Comparison of ENCODE assay signal across 16 cellular contexts in the genomic region with DNA sequence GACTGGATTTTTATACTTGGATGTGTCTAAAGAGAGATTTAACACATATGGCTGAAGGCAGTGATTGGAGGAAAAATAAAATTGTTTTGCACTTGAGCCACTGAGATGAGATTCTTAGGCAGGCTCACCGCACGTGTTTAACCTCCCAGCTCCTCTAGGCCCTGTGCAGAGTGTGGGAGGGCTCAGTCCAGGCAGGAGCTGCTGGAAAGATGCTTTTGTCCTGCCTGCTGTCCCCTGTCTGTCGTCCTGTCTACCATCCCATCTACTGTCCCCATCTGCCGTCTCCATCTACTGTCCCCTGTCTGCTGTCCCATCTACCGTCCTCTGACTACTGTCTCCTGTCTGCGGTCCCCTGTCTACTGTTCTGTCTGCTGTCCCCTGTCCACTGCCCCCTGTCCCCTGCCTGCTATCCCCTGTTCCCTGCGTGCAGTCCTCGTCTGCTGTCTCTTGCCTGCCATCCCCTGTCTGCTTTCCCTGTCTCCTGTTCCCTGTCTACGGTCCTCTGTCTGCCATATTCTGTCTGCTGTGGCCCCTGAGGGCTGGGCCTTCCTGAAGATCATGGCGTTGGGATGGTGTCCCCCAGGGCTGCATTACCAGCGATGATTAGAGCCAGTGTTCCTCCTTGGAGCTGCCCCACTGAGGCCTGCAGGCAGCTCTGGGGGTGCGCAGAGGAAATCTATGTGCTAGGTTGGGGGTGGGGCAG. TPM values are rescaled to one million over a fixed set of nuclear protein-coding genes. Genes with fewer than 3 reads are reported as not detected.
DNase-seq lines count a peak whose midpoint lies in the region; ATAC-seq, FAIRE-seq and TF ChIP-seq lines count a peak whose summit lies in the region.
"Had no signal": no experiment of that assay in that cellular context is flagged by ENCODE, and none has a peak within 500 bp of the region (broad histone marks: within the 10 kb centered on the region; RNA-seq: fewer than 3 reads in every experiment).

No MANE protein-coding gene starts in this region.

- CTCF ChIA-PET in HepG2 (lab: Yijun Ruan, JAX; ENCODE audit: low intra/inter-chr PET ratio, low total read pairs) = no interaction called here

- TF ChIP-seq RAD21 in HepG2 (CRISPR knock-in tag; IDR thresholded peaks at IDR 0.05) = no peak

- DNase-seq in HepG2 (ENCODE audit: low spot score) (no peak), right lobe of liver (no peak), endothelial cell (ENCODE audit: low spot score) (no peak), neural progenitor cell (ENCODE audit: low spot score) (peak; percentile 21)
- no peak for DNase-seq in effector memory CD8-positive, alpha-beta T cell
- no peak for DNase-seq in activated CD4-positive, alpha-beta T cell treated with anti-CD3 and anti-CD28 coated beads for 4 hours
- DNase-seq: activated CD8-positive, alpha-beta T cell treated with anti-CD3 and anti-CD28 coated beads for 36 hours; activated gamma-delta T cell; effector memory CD4-positive, alpha-beta T cell; stimulated activated CD4-positive, alpha-beta T cell treated with anti-CD3 and anti-CD28 coated beads, Interleukin-2, amount 100 ng/mL, for 24 hours had no signal

- H3K79me2 ChIP-seq in HepG2 (ENCODE audit: insufficient read depth, low read length) (no peaks in the 10 kb centered on the region), neural progenitor cell (ENCODE audit: low read depth) (no peaks in the 10 kb centered on the region)

- H3K4me3 ChIP-seq in HepG2 (replicated peaks in 1 of 3; ENCODE audit: insufficient read depth in 1 of 3, low read depth in 2 of 3, low read length in 3 of 3) = no peak overlapping the region
- H3K4me3 ChIP-seq in right lobe of liver = no peak overlapping the region
- H3K4me3 ChIP-seq in neural progenitor cell = no peak overlapping the region
- H3K4me3 ChIP-seq: body of pancreas had no signal

- no peak for FAIRE-seq in HepG2 (lab: Jason Lieb, UNC)
- FAIRE-seq: GM12891, islet of Langerhans had no signal

- H3K27ac ChIP-seq in HepG2 (ENCODE audit: extremely low read length, insufficient read depth, low read length) (no peak overlapping the region), right lobe of liver (no peak overlapping the region), neural progenitor cell (peak overlapping the region; percentile 87)

- H3K4me2 ChIP-seq in HepG2 (ENCODE audit: low read depth, low read length) = no peak overlapping the region
- H3K4me2 ChIP-seq in neural progenitor cell = peak overlapping the region; percentile 60

- peaks cover 0 to 3% of the 10 kb centered on the region in 2 experiments; a peak in 1 of 5 replicates for H3K27me3 ChIP-seq in HepG2 (ENCODE audit: control insufficient read depth in 1 of 2, insufficient read depth in 2 of 2, low read length in 2 of 2)
- no peaks in the 10 kb centered on the region for H3K27me3 ChIP-seq in right lobe of liver
- H3K27me3 ChIP-seq in neural progenitor cell = no peaks in the 10 kb centered on the region
- H3K27me3 ChIP-seq: body of pancreas had no signal

- H3K9me3 Mint-ChIP-seq in endothelial cell (ENCODE audit: unreplicated experiment) = no peaks in the 10 kb centered on the region
- H3K9me3 Mint-ChIP-seq in neural progenitor cell = peaks cover 5% of the 10 kb centered on the region
- H3K9me3 Mint-ChIP-seq in effector memory CD8-positive, alpha-beta T cell = no peaks in the 10 kb centered on the region
- no peaks in the 10 kb centered on the region for H3K9me3 Mint-ChIP-seq in activated T-helper 17 cell treated with anti-CD3 and anti-CD28 coated beads, Interleukin-2, amount 50 U/mL, for 72 hours
- H3K9me3 Mint-ChIP-seq: activated CD8-positive, alpha-beta T cell treated with anti-CD3 and anti-CD28 coated beads for 36 hours; CD8-positive, alpha-beta T cell had no signal

- BruUV-seq in HepG2 (replicated peaks; lab: Mats Ljungman, UMichigan) = no TSS peak

- H3K27ac Mint-ChIP-seq in endothelial cell (ENCODE audit: unreplicated experiment) = peak overlapping the region; percentile 72
- peak overlapping the region; percentile 97 for H3K27ac Mint-ChIP-seq in neural progenitor cell
- no peak overlapping the region for H3K27ac Mint-ChIP-seq in effector memory CD8-positive, alpha-beta T cell
- H3K27ac Mint-ChIP-seq in activated T-helper 17 cell treated with anti-CD3 and anti-CD28 coated beads, Interleukin-2, amount 50 U/mL, for 72 hours = no peak overlapping the region
- H3K27ac Mint-ChIP-seq: activated CD8-positive, alpha-beta T cell treated with anti-CD3 and anti-CD28 coated beads for 36 hours; CD8-positive, alpha-beta T cell had no signal

- H3K27me3 Mint-ChIP-seq in endothelial cell (ENCODE audit: unreplicated experiment) (peaks cover 5% of the 10 kb centered on the region), neural progenitor cell (ENCODE audit: insufficient read depth, low read depth) (peaks cover 9% of the 10 kb centered on the region)
- H3K27me3 Mint-ChIP-seq in effector memory CD8-positive, alpha-beta T cell = peaks cover 56 to 96% of the 10 kb centered on the region in 2 donors
- H3K27me3 Mint-ChIP-seq in activated T-helper 17 cell treated with anti-CD3 and anti-CD28 coated beads, Interleukin-2, amount 50 U/mL, for 72 hours = peaks cover 3% of the 10 kb centered on the region
- H3K27me3 Mint-ChIP-seq: activated CD8-positive, alpha-beta T cell treated with anti-CD3 and anti-CD28 coated beads for 36 hours had no signal

- H3K9ac ChIP-seq in HepG2 (ENCODE audit: insufficient read depth, low read depth, low read length) = no peak overlapping the region
- no peak overlapping the region for H3K9ac ChIP-seq in neural progenitor cell

- H3K4me1 Mint-ChIP-seq in endothelial cell (ENCODE audit: unreplicated experiment) (peaks cover 20% of the 10 kb centered on the region), neural progenitor cell (peaks cover 55% of the 10 kb centered on the region)
- H3K4me1 Mint-ChIP-seq in effector memory CD8-positive, alpha-beta T cell (ENCODE audit: low read depth in 2 of 2) = peaks cover 3 to 7% of the 10 kb centered on the region in 2 donors
- no peaks in the 10 kb centered on the region for H3K4me1 Mint-ChIP-seq in activated T-helper 17 cell treated with anti-CD3 and anti-CD28 coated beads, Interleukin-2, amount 50 U/mL, for 72 hours

- ATAC-seq in HepG2 (peak; percentile 17), right lobe of liver (no peak), GM19395 (IDR thresholded peaks at IDR 0.05; ENCODE audit: unreplicated experiment) (no peak)
- ATAC-seq in effector memory CD8-positive, alpha-beta T cell (replicated peaks) = no peak
- ATAC-seq in activated T-helper 17 cell treated with anti-CD3 and anti-CD28 coated beads, Interleukin-2, amount 50 U/mL, for 72 hours (replicated peaks) = no peak
- ATAC-seq: activated CD8-positive, alpha-beta T cell treated with anti-CD3 and anti-CD28 coated beads for 36 hours; CD8-positive, alpha-beta T cell had no signal

- H3K36me3 ChIP-seq in HepG2 (replicated peaks in 1 of 2; ENCODE audit: control insufficient read depth in 1 of 2, insufficient read depth in 2 of 2, low read length in 2 of 2) = no peaks in the 10 kb centered on the region
- H3K36me3 ChIP-seq in right lobe of liver = no peaks in the 10 kb centered on the region
- no peaks in the 10 kb centered on the region for H3K36me3 ChIP-seq in neural progenitor cell

- POLR2A ChIA-PET in HepG2 (lab: Yijun Ruan, JAX) = no interaction called here

- H3K4me3 Mint-ChIP-seq in endothelial cell (ENCODE audit: unreplicated experiment) (no peak overlapping the region), neural progenitor cell (peak overlapping the region; percentile 35)
- no peak overlapping the region for H3K4me3 Mint-ChIP-seq in effector memory CD8-positive, alpha-beta T cell
- no peak overlapping the region for H3K4me3 Mint-ChIP-seq in activated T-helper 17 cell treated with anti-CD3 and anti-CD28 coated beads, Interleukin-2, amount 50 U/mL, for 72 hours
- H3K4me3 Mint-ChIP-seq: activated CD8-positive, alpha-beta T cell treated with anti-CD3 and anti-CD28 coated beads for 36 hours; CD8-positive, alpha-beta T cell had no signal

- H3K36me3 Mint-ChIP-seq in endothelial cell (ENCODE audit: low read depth, unreplicated experiment) (peaks cover 4% of the 10 kb centered on the region), neural progenitor cell (no peaks in the 10 kb centered on the region)
- H3K36me3 Mint-ChIP-seq in effector memory CD8-positive, alpha-beta T cell (ENCODE audit: insufficient read depth) = peaks cover 5% of the 10 kb centered on the region
- no peaks in the 10 kb centered on the region for H3K36me3 Mint-ChIP-seq in activated T-helper 17 cell treated with anti-CD3 and anti-CD28 coated beads, Interleukin-2, amount 50 U/mL, for 72 hours (ENCODE audit: low read depth)
- H3K36me3 Mint-ChIP-seq: CD8-positive, alpha-beta T cell had no signal

- no peak for TF ChIP-seq POLR2A in HepG2 (IDR thresholded peaks at IDR 0.05; ENCODE audit: insufficient read depth in 1 of 2, low read depth in 2 of 2, low read length in 2 of 2)
- no peak for TF ChIP-seq POLR2A in right lobe of liver (IDR thresholded peaks at IDR 0.05)

- H3K9me3 ChIP-seq in HepG2 (ENCODE audit: low read length) (no peaks in the 10 kb centered on the region), right lobe of liver (no peaks in the 10 kb centered on the region), neural progenitor cell (ENCODE audit: low read depth) (no peaks in the 10 kb centered on the region)
- H3K9me3 ChIP-seq: body of pancreas had no signal

- no peaks in the 10 kb centered on the region for H4K20me1 ChIP-seq in HepG2 (ENCODE audit: insufficient read depth, low read length)
- no peaks in the 10 kb centered on the region for H4K20me1 ChIP-seq in neural progenitor cell (ENCODE audit: low read depth)

- 56% methylated on average over 12 of the region's 12 CpGs for WGBS in HepG2 (ENCODE audit: low lambda C conversion rate)
- 71% methylated on average over 7 of the region's 12 CpGs for WGBS in right lobe of liver (ENCODE audit: insufficient coverage, low coverage, low lambda C conversion rate, missing lambda C conversion rate)

- H2AFZ ChIP-seq in HepG2 (ENCODE audit: low read length) = no peak overlapping the region
- H2AFZ ChIP-seq in neural progenitor cell (replicated peaks) = peak overlapping the region; percentile 34

- H3K4me1 ChIP-seq in HepG2 (ENCODE audit: insufficient read depth, low read length) (no peaks in the 10 kb centered on the region), right lobe of liver (no peaks in the 10 kb centered on the region), neural progenitor cell (peaks cover 24% of the 10 kb centered on the region)

- peaks cover 15% of the 10 kb centered on the region for H3F3A ChIP-seq in neural progenitor cell (ENCODE audit: low read depth)

- intact Hi-C loops in HepG2 (cut with micrococcal nuclease; ENCODE audit: unreplicated experiment) (no loop called here), right lobe of liver (cut with DNase I) (no loop called here)

- in situ Hi-C loops in HepG2 (cut with HindIII; ENCODE audit: extremely low pct_ligation_motif_present, low pct_unique_long_range_greater_than_20kb) = no loop called here

- TF ChIP-seq CTCF in HepG2 (CRISPR knock-in tag; IDR thresholded peaks at IDR 0.05) = no peak
- no peak for TF ChIP-seq CTCF in right lobe of liver (IDR thresholded peaks at IDR 0.05)
- TF ChIP-seq CTCF in endothelial cell (IDR thresholded peaks at IDR 0.05; ENCODE audit: unreplicated experiment) = no peak
- TF ChIP-seq CTCF in neural progenitor cell (IDR thresholded peaks at IDR 0.05) = no peak

- no peak for TF ChIP-seq EP300 in HepG2 (IDR thresholded peaks at IDR 0.05; ENCODE audit: low read depth in 2 of 2, low read length in 2 of 2)
- TF ChIP-seq EP300 in HepG2 (CRISPR knock-in tag; IDR thresholded peaks at IDR 0.05; ENCODE audit: borderline replicate concordance) = no peak

RNA-seq across cellular contexts. Expression of a gene that starts 43.7 kb away (rescaled TPM):
- 68.4 and 84.6 TPM in 2 replicates for total RNA-seq in HepG2 (2016; rRNA removed; fragmentation: Illumina TruSeq; extraction: Trizol)
- 8.0 TPM in 2 replicates for total RNA-seq in HepG2 (2016; cell fraction: cytosol; rRNA removed; fragmentation: Illumina TruSeq; extraction: Trizol; ENCODE audit: low read depth)
- 60.2 and 86.4 TPM in 2 replicates for total RNA-seq in HepG2 (2016; cell fraction: insoluble cytoplasmic fraction; rRNA removed; fragmentation: Illumina TruSeq; extraction: Trizol)
- 38.4 and 40.3 TPM in 2 replicates for total RNA-seq in HepG2 (2016; cell fraction: membrane; rRNA removed; fragmentation: Illumina TruSeq; extraction: Trizol)
- total RNA-seq in HepG2 (2016; cell fraction: nucleus; rRNA removed; fragmentation: Illumina TruSeq; extraction: Trizol) = 59.1 and 66.3 TPM in 2 replicates
- polyA plus RNA-seq in HepG2 (2011; rRNA removed) = 34.5 and 42.2 TPM in 2 replicates
- 35.2 and 53.7 TPM in 2 replicates for polyA plus RNA-seq in HepG2 (2011; cell fraction: cytosol; rRNA removed)
- polyA plus RNA-seq in HepG2 (2011; cell fraction: nucleus; rRNA removed) = 38.8 and 44.3 TPM in 2 replicates
- 50.2 and 79.5 TPM in 2 replicates for polyA plus RNA-seq in HepG2 (2012)
- polyA plus RNA-seq in HepG2 (2016; cell fraction: cytosol; fragmentation: Illumina TruSeq; extraction: Trizol; ENCODE audit: low read depth) = 5.2 and 5.6 TPM in 2 replicates
- polyA plus RNA-seq in HepG2 (2016; cell fraction: insoluble cytoplasmic fraction; fragmentation: Illumina TruSeq; extraction: Trizol; ENCODE audit: low read depth) = 70.3 and 83.1 TPM in 2 replicates
- 24.6 and 27.0 TPM in 2 replicates for polyA plus RNA-seq in HepG2 (2016; cell fraction: membrane; fragmentation: Illumina TruSeq; extraction: Trizol; ENCODE audit: low read depth)
- polyA plus RNA-seq in HepG2 (2016; cell fraction: nucleus; fragmentation: Illumina TruSeq; extraction: Trizol; ENCODE audit: insufficient read depth, low read depth) = 106 and 113 TPM in 2 replicates
- 7.6 and 148 TPM in 2 replicates for polyA minus RNA-seq in HepG2 (2011; rRNA and poly(A)+ RNA removed; ENCODE audit: low replicate concordance)
- 47.4 and 52.3 TPM in 2 replicates for polyA minus RNA-seq in HepG2 (2011; cell fraction: cytosol; rRNA and poly(A)+ RNA removed)
- 39.0 and 60.8 TPM in 2 replicates for polyA minus RNA-seq in HepG2 (2011; cell fraction: nucleus; rRNA and poly(A)+ RNA removed)
- total RNA-seq in right lobe of liver = 10 to 100 TPM; 18.0 to 53.5 (median 31.0) TPM
- total RNA-seq in endothelial cell (ENCODE audit: unreplicated experiment) = 23.3 TPM
- 31.1 and 71.0 TPM in 2 replicates for total RNA-seq in neural progenitor cell (ENCODE audit: low replicate concordance)
- total RNA-seq in activated T-helper 17 cell treated with anti-CD3 and anti-CD28 coated beads, Interleukin-2, amount 50 U/mL, for 72 hours = 1 to 10 TPM; 3.8 to 7.8 TPM

Comparison
In these comparisons a context has a peak if more than half of its experiments do, and no peak if none do; other contexts are left out.
1. H3K27ac Mint-ChIP-seq: peak in endothelial cell (single experiment) and neural progenitor cell (single experiment); none in effector memory CD8-positive, alpha-beta T cell (0 of 2) and activated T-helper 17 cell treated with anti-CD3 and anti-CD28 coated beads, Interleukin-2, amount 50 U/mL, for 72 hours (single experiment).